37 cellular contexts compared by ENCODE assay signal in the genomic region with DNA sequence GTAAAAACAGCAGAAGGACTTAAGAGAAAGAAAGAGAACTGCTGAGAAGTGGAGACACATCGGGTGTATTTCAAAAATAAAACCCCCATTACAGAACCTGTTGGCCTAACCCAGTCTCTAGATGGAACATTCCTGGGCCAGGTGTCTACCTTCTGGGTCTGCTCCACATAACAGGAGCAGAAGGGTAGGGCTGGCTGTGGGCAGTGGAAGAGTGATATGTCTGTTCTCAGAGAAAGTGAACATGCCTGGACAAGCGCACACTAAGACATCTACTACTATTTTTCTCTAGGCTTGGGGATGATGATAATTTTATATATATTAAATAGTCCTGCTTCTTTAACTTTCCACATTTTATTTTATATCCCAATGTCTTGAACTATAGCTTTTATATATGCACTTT.
"Had no signal": no experiment of that assay in that cellular context is flagged by ENCODE, and none has a peak within 500 bp of the region (broad histone marks: within the 10 kb centered on the region; RNA-seq: fewer than 3 reads in every experiment).

No MANE protein-coding gene starts in this region.

- FAIRE-seq: TTC549 had no signal

- H3K36me3 ChIP-seq: ascending aorta, cardiac muscle cell had no signal

- DNase-seq: activated B cell treated with CpG ODN at 0.5 μM for 24 hours; activated CD4-positive, alpha-beta memory T cell treated with anti-CD3 and anti-CD28 coated beads for 36 hours; activated CD4-positive, alpha-beta T cell treated with anti-CD3 and anti-CD28 coated beads for 4 hours; activated CD4-positive, alpha-beta T cell treated with anti-CD3 and anti-CD28 coated beads, Interleukin-2, amount 10 ng/mL, durations not matched to agents 24 days and 14 days; activated CD4-positive, alpha-beta T cell treated with anti-CD3 and anti-CD28 coated beads, Interleukin-2, amount 50 U/mL, for 1 hour; activated CD4-positive, alpha-beta T cell treated with anti-CD3 and anti-CD28 coated beads, Interleukin-2, amount 50 U/mL, for 4 hours; activated CD4-positive, CD25-positive, alpha-beta regulatory T cell treated with anti-CD3 and anti-CD28 coated beads, Interleukin-2, amount 50 U/mL, for 72 hours; activated CD8-positive, alpha-beta memory T cell treated with anti-CD3 and anti-CD28 coated beads, Interleukin-2, amount 50 U/mL, for 4 hours; activated CD8-positive, alpha-beta T cell treated with anti-CD3 and anti-CD28 coated beads for 36 hours; activated effector memory CD4-positive, alpha-beta T cell treated with anti-CD3 and anti-CD28 coated beads, Interleukin-2, amount 50 U/mL, for 16 hours; activated naive CD4-positive, alpha-beta T cell treated with anti-CD3 and anti-CD28 coated beads, Interleukin-2, amount 10 ng/mL, durations not matched to agents 7 days and 5 days; activated naive CD4-positive, alpha-beta T cell treated with Interleukin-2 at 50 U/mL for 16 hours; activated naive CD8-positive, alpha-beta T cell treated with anti-CD3 and anti-CD28 coated beads, Interleukin-2, amount 10 ng/mL, durations not matched to agents 7 days and 5 days; activated naive CD8-positive, alpha-beta T cell treated with anti-CD3 and anti-CD28 coated beads, Interleukin-2, amount 50 U/mL, for 24 hours; activated T-cell treated with anti-CD3 and anti-CD28 coated beads for 4 hours; activated T-cell treated with anti-CD3 and anti-CD28 coated beads, Interleukin-2, amount 50 U/mL, for 1 hour; activated T-cell treated with anti-CD3 and anti-CD28 coated beads, Interleukin-2, amount 50 U/mL, for 4 hours; activated T-cell treated with anti-CD3 and anti-CD28 coated beads, Interleukin-2, amount 50 U/mL, for 72 hours; amygdala; anterior cingulate cortex; caudate nucleus; cerebellar nuclear complex; T-helper 1 cell; T-helper 2 cell; T-helper 9 cell had no signal

- ATAC-seq: activated CD8-positive, alpha-beta T cell treated with anti-CD3 and anti-CD28 coated beads for 36 hours; activated naive CD8-positive, alpha-beta T cell treated with anti-CD3 and anti-CD28 coated beads, Interleukin-2, amount 50 U/mL, for 24 hours; activated T-cell treated with anti-CD3 and anti-CD28 coated beads, Interleukin-2, amount 50 U/mL, for 4 hours; activated T-cell treated with anti-CD3 and anti-CD28 coated beads, Interleukin-2, amount 50 U/mL, for 72 hours; activated T-helper 17 cell treated with anti-CD3 and anti-CD28 coated beads, Interleukin-2, amount 50 U/mL, for 72 hours had no signal

- H3K4me3 ChIP-seq: ascending aorta, cardiac muscle cell had no signal

- H3K9me3 ChIP-seq: ascending aorta had no signal

- H3K27ac ChIP-seq: ascending aorta, cardiac muscle cell, VCaP had no signal

- H3K27ac Mint-ChIP-seq: activated B cell treated with CpG ODN at 0.5 μM for 24 hours; activated CD4-positive, alpha-beta memory T cell treated with anti-CD3 and anti-CD28 coated beads for 36 hours; activated CD4-positive, alpha-beta T cell treated with anti-CD3 and anti-CD28 coated beads, Interleukin-2, amount 10 ng/mL, durations not matched to agents 24 days and 14 days; activated CD8-positive, alpha-beta T cell treated with anti-CD3 and anti-CD28 coated beads for 36 hours; activated naive CD4-positive, alpha-beta T cell treated with anti-CD3 and anti-CD28 coated beads, Interleukin-2, amount 10 ng/mL, durations not matched to agents 7 days and 5 days; activated naive CD4-positive, alpha-beta T cell treated with anti-CD3 and anti-CD28 coated beads, Interleukin-2, amount 50 U/mL, for 24 hours; activated naive CD8-positive, alpha-beta T cell; activated naive CD8-positive, alpha-beta T cell treated with anti-CD3 and anti-CD28 coated beads, Interleukin-2, amount 10 ng/mL, durations not matched to agents 7 days and 5 days; activated naive CD8-positive, alpha-beta T cell treated with anti-CD3 and anti-CD28 coated beads, Interleukin-2, amount 50 U/mL, for 24 hours; activated T-cell treated with anti-CD3 and anti-CD28 coated beads, Interleukin-2, amount 50 U/mL, for 72 hours; activated T-helper 1 cell treated with anti-CD3 and anti-CD28 coated beads, Interleukin-12 subunit alpha, Interleukin-12 subunit beta, Interleukin-2, Interleukin-4 antibody, amounts not matched to agents 30 ng/mL and 10 ng/mL and 1 ng/mL, durations not matched to agents 14 hours and 24 hours and 36 hours; activated T-helper 17 cell treated with anti-CD3 and anti-CD28 coated beads, Interleukin-2, amount 50 U/mL, for 72 hours; T-helper 1 cell treated with Interleukin-12 subunit alpha and Interleukin-12 subunit beta and Interleukin-4 antibody, amounts not matched to agents 30 μg/mL and 1 μg/mL, for 36 hours; T-helper 2 cell treated with Interferon-gamma antibody and Interleukin-4, amounts not matched to agents 5 μg/mL and 100 μg/mL, for 36 hours had no signal

- H3K4me3 Mint-ChIP-seq: activated B cell treated with CpG ODN at 0.5 μM for 24 hours; activated CD4-positive, alpha-beta memory T cell treated with anti-CD3 and anti-CD28 coated beads for 36 hours; activated CD4-positive, alpha-beta T cell treated with anti-CD3 and anti-CD28 coated beads, Interleukin-2, amount 10 ng/mL, durations not matched to agents 24 days and 14 days; activated CD8-positive, alpha-beta T cell treated with anti-CD3 and anti-CD28 coated beads for 36 hours; activated naive CD4-positive, alpha-beta T cell treated with anti-CD3 and anti-CD28 coated beads, Interleukin-2, amount 10 ng/mL, durations not matched to agents 7 days and 5 days; activated naive CD4-positive, alpha-beta T cell treated with anti-CD3 and anti-CD28 coated beads, Interleukin-2, amount 50 U/mL, for 24 hours; activated naive CD8-positive, alpha-beta T cell; activated naive CD8-positive, alpha-beta T cell treated with anti-CD3 and anti-CD28 coated beads, Interleukin-2, amount 10 ng/mL, durations not matched to agents 7 days and 5 days; activated naive CD8-positive, alpha-beta T cell treated with anti-CD3 and anti-CD28 coated beads, Interleukin-2, amount 50 U/mL, for 24 hours; activated T-cell treated with anti-CD3 and anti-CD28 coated beads, Interleukin-2, amount 50 U/mL, for 4 hours; activated T-cell treated with anti-CD3 and anti-CD28 coated beads, Interleukin-2, amount 50 U/mL, for 72 hours; activated T-helper 1 cell treated with anti-CD3 and anti-CD28 coated beads, Interleukin-12 subunit alpha, Interleukin-12 subunit beta, Interleukin-2, Interleukin-4 antibody, amounts not matched to agents 30 ng/mL and 10 ng/mL and 1 ng/mL, durations not matched to agents 14 hours and 24 hours and 36 hours; activated T-helper 17 cell treated with anti-CD3 and anti-CD28 coated beads, Interleukin-2, amount 50 U/mL, for 72 hours; brain; central memory CD8-positive, alpha-beta T cell; T-helper 1 cell treated with Interleukin-12 subunit alpha and Interleukin-12 subunit beta and Interleukin-4 antibody, amounts not matched to agents 30 μg/mL and 1 μg/mL, for 36 hours; T-helper 2 cell treated with Interferon-gamma antibody and Interleukin-4, amounts not matched to agents 5 μg/mL and 100 μg/mL, for 36 hours had no signal

- H3K9me3 Mint-ChIP-seq: activated B cell treated with CpG ODN at 0.5 μM for 24 hours; activated CD4-positive, alpha-beta memory T cell treated with anti-CD3 and anti-CD28 coated beads for 36 hours; activated CD4-positive, alpha-beta T cell treated with anti-CD3 and anti-CD28 coated beads, Interleukin-2, amount 10 ng/mL, durations not matched to agents 24 days and 14 days; activated CD8-positive, alpha-beta T cell treated with anti-CD3 and anti-CD28 coated beads for 36 hours; activated naive CD4-positive, alpha-beta T cell treated with anti-CD3 and anti-CD28 coated beads, Interleukin-2, amount 10 ng/mL, durations not matched to agents 7 days and 5 days; activated naive CD4-positive, alpha-beta T cell treated with anti-CD3 and anti-CD28 coated beads, Interleukin-2, amount 50 U/mL, for 24 hours; activated naive CD8-positive, alpha-beta T cell treated with anti-CD3 and anti-CD28 coated beads, Interleukin-2, amount 10 ng/mL, durations not matched to agents 7 days and 5 days; activated naive CD8-positive, alpha-beta T cell treated with anti-CD3 and anti-CD28 coated beads, Interleukin-2, amount 50 U/mL, for 24 hours; activated T-cell treated with anti-CD3 and anti-CD28 coated beads, Interleukin-2, amount 50 U/mL, for 4 hours; activated T-cell treated with anti-CD3 and anti-CD28 coated beads, Interleukin-2, amount 50 U/mL, for 72 hours; activated T-helper 1 cell treated with anti-CD3 and anti-CD28 coated beads, Interleukin-12 subunit alpha, Interleukin-12 subunit beta, Interleukin-2, Interleukin-4 antibody, amounts not matched to agents 30 ng/mL and 10 ng/mL and 1 ng/mL, durations not matched to agents 14 hours and 24 hours and 36 hours; activated T-helper 17 cell treated with anti-CD3 and anti-CD28 coated beads, Interleukin-2, amount 50 U/mL, for 72 hours; central memory CD8-positive, alpha-beta T cell; T-helper 1 cell treated with Interleukin-12 subunit alpha and Interleukin-12 subunit beta and Interleukin-4 antibody, amounts not matched to agents 30 μg/mL and 1 μg/mL, for 36 hours; T-helper 2 cell treated with Interferon-gamma antibody and Interleukin-4, amounts not matched to agents 5 μg/mL and 100 μg/mL, for 36 hours had no signal

- H3K36me3 Mint-ChIP-seq: activated CD4-positive, alpha-beta memory T cell treated with anti-CD3 and anti-CD28 coated beads for 36 hours; activated naive CD4-positive, alpha-beta T cell treated with anti-CD3 and anti-CD28 coated beads, Interleukin-2, amount 10 ng/mL, durations not matched to agents 7 days and 5 days; activated naive CD4-positive, alpha-beta T cell treated with anti-CD3 and anti-CD28 coated beads, Interleukin-2, amount 50 U/mL, for 24 hours; activated naive CD8-positive, alpha-beta T cell; activated naive CD8-positive, alpha-beta T cell treated with anti-CD3 and anti-CD28 coated beads, Interleukin-2, amount 10 ng/mL, durations not matched to agents 7 days and 5 days had no signal

- H3K27me3 ChIP-seq: ascending aorta, cardiac muscle cell had no signal
